ENCODE assay signal across 11 cellular contexts in the genomic region with DNA sequence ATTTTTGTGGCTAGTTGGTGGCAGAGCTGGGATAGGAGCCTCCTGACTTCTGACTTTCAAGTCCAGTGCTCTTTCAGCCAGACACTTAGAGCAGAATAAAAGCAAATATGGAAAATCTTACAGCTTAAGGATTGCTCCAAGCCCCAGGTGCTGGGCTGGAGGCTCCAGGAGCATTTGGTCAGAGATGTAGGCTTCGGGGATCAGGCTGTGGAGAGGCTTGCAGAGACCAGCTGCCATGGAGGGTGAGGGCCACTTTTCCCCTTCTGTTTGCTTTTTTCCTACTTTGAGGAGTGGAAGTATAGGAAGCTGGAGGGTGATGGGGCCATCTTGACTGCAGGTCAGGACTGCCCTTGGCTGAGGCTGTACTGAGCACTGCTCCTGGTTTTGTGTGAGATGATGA. TPM values are rescaled to one million over a fixed set of nuclear protein-coding genes. Genes with fewer than 3 reads are reported as not detected.
DNase-seq lines count a peak whose midpoint lies in the region; TF ChIP-seq lines count a peak whose summit lies in the region.
"Had no signal": no experiment of that assay in that cellular context is flagged by ENCODE, and none has a peak within 500 bp of the region (broad histone marks: within the 10 kb centered on the region; RNA-seq: fewer than 3 reads in every experiment).

No MANE protein-coding gene starts in this region.

- intact Hi-C loops in left ventricle myocardium inferior (cut with micrococcal nuclease), result loop anchor here (10.0 kb wide), 1 partner anchor 52 kb away; no protein-coding TSS in a partner anchor

- H3K9me2 ChIP-seq in DOHH2 (replicated peaks; ENCODE audit: control insufficient read depth, low read length), result no peaks in the 10 kb centered on the region

- no peak overlapping the region for H2AFZ ChIP-seq in smooth muscle cell (ENCODE audit: low read depth)
- H2AFZ ChIP-seq: neural progenitor cell had no signal

- H3K4me2 ChIP-seq in DOHH2 (ENCODE audit: low read length) (peak overlapping the region; percentile 79), smooth muscle cell (peak overlapping the region; percentile 16)
- H3K4me2 ChIP-seq: neural progenitor cell had no signal

- H3K27me3 ChIP-seq in DOHH2 (ENCODE audit: control insufficient read depth, low read length), result peaks cover 7% of the 10 kb centered on the region; the same call in 1 of the 2 replicates
- H3K27me3 ChIP-seq in Peyer's patch, result no peaks in the 10 kb centered on the region
- no peaks in the 10 kb centered on the region for H3K27me3 ChIP-seq in left ventricle myocardium inferior (ENCODE audit: low read depth)
- no peaks in the 10 kb centered on the region for H3K27me3 ChIP-seq in smooth muscle cell (ENCODE audit: low read depth)
- H3K27me3 ChIP-seq: brain microvascular endothelial cell, neural progenitor cell had no signal

- H3K36me3 ChIP-seq in DOHH2 (ENCODE audit: control insufficient read depth, low read length) (no peaks in the 10 kb centered on the region), Peyer's patch (peaks cover 0 to 33% (median 0%) of the 10 kb centered on the region in 3 donors), left ventricle myocardium inferior (peaks cover 22% of the 10 kb centered on the region), smooth muscle cell (ENCODE audit: low read depth) (no peaks in the 10 kb centered on the region)
- H3K36me3 ChIP-seq: brain microvascular endothelial cell, neural progenitor cell had no signal

- H3K4me3 ChIP-seq in DOHH2 (ENCODE audit: low read length) (peak overlapping the region; percentile 60), Peyer's patch (peak overlapping the region in 2 of 4 donors; percentile 26 to 39), left ventricle myocardium inferior (peak overlapping the region; percentile 33), smooth muscle cell (no peak overlapping the region)
- H3K4me3 ChIP-seq: neural progenitor cell had no signal

- TF ChIP-seq POLR2A in Peyer's patch (IDR thresholded peaks at IDR 0.05), result no peak

- WGBS in smooth muscle cell (ENCODE audit: low lambda C conversion rate), result 58% methylated on average over 1 of the region's 1 CpG

- H3K9ac ChIP-seq in smooth muscle cell (ENCODE audit: low read depth), result no peak overlapping the region
- H3K9ac ChIP-seq: neural progenitor cell had no signal

- H3K79me2 ChIP-seq in DOHH2 (ENCODE audit: control insufficient read depth, low read length), result no peaks in the 10 kb centered on the region
- no peaks in the 10 kb centered on the region for H3K79me2 ChIP-seq in smooth muscle cell (ENCODE audit: low read depth)

- TF ChIP-seq CTCF in DOHH2 (IDR thresholded peaks at IDR 0.05; ENCODE audit: low read depth, low read length, poor library complexity, severe bottlenecking), result no peak
- TF ChIP-seq CTCF in Peyer's patch (IDR thresholded peaks at IDR 0.05), result no peak
- no peak for TF ChIP-seq CTCF in left ventricle myocardium inferior (IDR thresholded peaks at IDR 0.05; ENCODE audit: borderline replicate concordance)
- TF ChIP-seq CTCF in smooth muscle cell (IDR thresholded peaks at IDR 0.05; ENCODE audit: borderline replicate concordance, insufficient read depth, poor library complexity, severe bottlenecking), result no peak

- peaks cover 54% of the 10 kb centered on the region for H3K4me1 ChIP-seq in DOHH2 (ENCODE audit: control insufficient read depth, low read length)
- H3K4me1 ChIP-seq in Peyer's patch, result peaks cover 30 to 88% (median 31%) of the 10 kb centered on the region in 4 donors
- peaks cover 89% of the 10 kb centered on the region for H3K4me1 ChIP-seq in left ventricle myocardium inferior
- peaks cover 6% of the 10 kb centered on the region for H3K4me1 ChIP-seq in smooth muscle cell (ENCODE audit: low read depth)

- no peak overlapping the region for H3K27ac ChIP-seq in DOHH2 (ENCODE audit: low read depth, low read length)
- peak overlapping the region; percentile 64 to 98 (median 80) for H3K27ac ChIP-seq in Peyer's patch
- H3K27ac ChIP-seq in left ventricle myocardium inferior (replicated peaks), result peak overlapping the region; percentile 84
- peak overlapping the region; percentile 36 for H3K27ac ChIP-seq in smooth muscle cell (ENCODE audit: low read depth)
- H3K27ac ChIP-seq: brain microvascular endothelial cell, neural progenitor cell had no signal

- DNase-seq in Peyer's patch (no peak), left ventricle myocardium inferior (no peak), smooth muscle cell (lab: John Stamatoyannopoulos, UW; ENCODE audit: unreplicated experiment) (no peak), NCI-H510A (lab: John Stamatoyannopoulos, UW) (no peak), GM19240 (ENCODE audit: insufficient read length, low spot score) (no peak), kidney glomerular epithelial cell (lab: John Stamatoyannopoulos, UW) (no peak)
- DNase-seq: brain microvascular endothelial cell, H9, NCI-H2081 had no signal

- H3K9me3 ChIP-seq in DOHH2 (ENCODE audit: control insufficient read depth, insufficient read depth, low read length), result no peaks in the 10 kb centered on the region
- H3K9me3 ChIP-seq in Peyer's patch, result no peaks in the 10 kb centered on the region
- H3K9me3 ChIP-seq in left ventricle myocardium inferior (replicated peaks), result no peaks in the 10 kb centered on the region
- no peaks in the 10 kb centered on the region for H3K9me3 ChIP-seq in smooth muscle cell (replicated peaks; ENCODE audit: low read depth)

- H4K20me1 ChIP-seq in DOHH2 (ENCODE audit: control insufficient read depth, insufficient read depth, low read depth, low read length), result no peaks in the 10 kb centered on the region
- no peaks in the 10 kb centered on the region for H4K20me1 ChIP-seq in smooth muscle cell (ENCODE audit: low read depth)

- H3F3A ChIP-seq in DOHH2 (ENCODE audit: control insufficient read depth, insufficient read depth), result 0 out of 2 replicates have a peak, but pooled peaks cover 2% of the 10 kb centered on the region
- peaks cover 6% of the 10 kb centered on the region for H3F3A ChIP-seq in smooth muscle cell (ENCODE audit: low read depth)

RNA-seq across cellular contexts. Expression of a gene that starts 58.9 kb away (rescaled TPM):
- total RNA-seq in Peyer's patch, result 100 to 1,000 TPM in 2 of 4 donors, 10 to 100 TPM in 2; 55.3 to 113 (median 88.6) TPM
- total RNA-seq in left ventricle myocardium inferior, result 187 TPM
- total RNA-seq in smooth muscle cell, result 43.8 and 58.4 TPM in 2 replicates
- polyA plus RNA-seq in smooth muscle cell, result 94.5 and 108 TPM in 2 replicates
